ENCODE assay signal across 8 cellular contexts in genomic region chr11:71446942-71447688, GRCh38. TPM values are rescaled to one million over a fixed set of nuclear protein-coding genes. Genes with fewer than 3 reads are reported as not detected.
DNase-seq lines count a peak whose midpoint lies in the region; ATAC-seq, FAIRE-seq and TF ChIP-seq lines count a peak whose summit lies in the region.

No MANE protein-coding gene starts in this region.

- H3K27me3 Mint-ChIP-seq in CD8-positive, alpha-beta memory T cell, result no peaks in the 10 kb centered on the region
- H3K27me3 Mint-ChIP-seq in astrocyte (ENCODE audit: low read depth, unreplicated experiment), result no peaks in the 10 kb centered on the region
- H3K27me3 Mint-ChIP-seq in stimulated activated naive B cell treated with anti-CD40 and anti-IgM and Interleukin-4, amounts not matched to agents 10 μg/mL and 1 μg/mL and 100 μg/mL, for 72 hours, result no peaks in the 10 kb centered on the region

- H2AFZ ChIP-seq in astrocyte (ENCODE audit: low read depth, low read length), result peak overlapping the region; percentile 54

- peaks cover 11 to 51% (median 13%) of the 10 kb centered on the region in 3 donors for H3K36me3 Mint-ChIP-seq in CD8-positive, alpha-beta memory T cell
- peaks cover 19% of the 10 kb centered on the region for H3K36me3 Mint-ChIP-seq in astrocyte (ENCODE audit: low read depth, unreplicated experiment)
- peaks cover 46 to 57% of the 10 kb centered on the region in 2 donors for H3K36me3 Mint-ChIP-seq in stimulated activated naive B cell treated with anti-CD40 and anti-IgM and Interleukin-4, amounts not matched to agents 10 μg/mL and 1 μg/mL and 100 μg/mL, for 72 hours

- H3K9ac ChIP-seq in astrocyte (ENCODE audit: low read length), result peak overlapping the region; percentile 89

- H3K4me1 Mint-ChIP-seq in CD8-positive, alpha-beta memory T cell, result peaks cover 40 to 48% (median 43%) of the 10 kb centered on the region in 3 donors
- H3K4me1 Mint-ChIP-seq in astrocyte (ENCODE audit: low read depth, unreplicated experiment), result peaks cover 8% of the 10 kb centered on the region
- peaks cover 33 to 52% of the 10 kb centered on the region in 2 donors for H3K4me1 Mint-ChIP-seq in stimulated activated naive B cell treated with anti-CD40 and anti-IgM and Interleukin-4, amounts not matched to agents 10 μg/mL and 1 μg/mL and 100 μg/mL, for 72 hours

- DNase-seq in CD8-positive, alpha-beta memory T cell, result no peak
- DNase-seq in LHCN-M2 (ENCODE audit: low read depth), result peak; percentile 67
- peak; percentile 57 for DNase-seq in astrocyte (ENCODE audit: low read depth)
- peak; percentile 94 for DNase-seq in iris pigment epithelial cell (ENCODE audit: low read depth)
- DNase-seq in stimulated activated naive B cell treated with anti-CD40 and anti-IgM and Interleukin-4, amounts not matched to agents 10 μg/mL and 1 μg/mL and 100 μg/mL, for 72 hours, result no peak
- DNase-seq in ACHN, result no peak
- DNase-seq in effector CD8-positive, alpha-beta T cell (lab: John Stamatoyannopoulos, UW), result no peak

- peak overlapping the region; percentile 90 for H3K4me3 ChIP-seq in CD8-positive, alpha-beta memory T cell (ENCODE audit: low read length)
- H3K4me3 ChIP-seq in astrocyte (ENCODE audit: insufficient read depth, low read depth, low read length), result peak overlapping the region; percentile 91

- FAIRE-seq in astrocyte (lab: Jason Lieb, UNC), result no peak

- H3K4me2 ChIP-seq in astrocyte (ENCODE audit: low read length), result peak overlapping the region; percentile 100

- TF ChIP-seq CTCF in astrocyte (IDR thresholded peaks at IDR 0.05; ENCODE audit: insufficient read depth, low read depth, low read length), result no peak

- peak overlapping the region; percentile 77 to 94 (median 86) for H3K27ac Mint-ChIP-seq in CD8-positive, alpha-beta memory T cell
- no peak overlapping the region for H3K27ac Mint-ChIP-seq in astrocyte (ENCODE audit: unreplicated experiment)
- peak overlapping the region; percentile 93 for H3K27ac Mint-ChIP-seq in stimulated activated naive B cell treated with anti-CD40 and anti-IgM and Interleukin-4, amounts not matched to agents 10 μg/mL and 1 μg/mL and 100 μg/mL, for 72 hours

- H4K20me1 ChIP-seq in astrocyte (ENCODE audit: insufficient read depth, low read length), result peaks cover 31% of the 10 kb centered on the region

- peak overlapping the region; percentile 85 to 95 (median 90) for H3K4me3 Mint-ChIP-seq in CD8-positive, alpha-beta memory T cell
- H3K4me3 Mint-ChIP-seq in astrocyte (ENCODE audit: unreplicated experiment), result peak overlapping the region; percentile 93
- H3K4me3 Mint-ChIP-seq in stimulated activated naive B cell treated with anti-CD40 and anti-IgM and Interleukin-4, amounts not matched to agents 10 μg/mL and 1 μg/mL and 100 μg/mL, for 72 hours, result peak overlapping the region; percentile 92 to 96

- no peak for ATAC-seq in stimulated activated naive B cell treated with anti-CD40 and anti-IgM and Interleukin-4, amounts not matched to agents 10 μg/mL and 1 μg/mL and 100 μg/mL, for 72 hours (replicated peaks)
- ATAC-seq in GM21528 (IDR thresholded peaks at IDR 0.05; ENCODE audit: low FRiP score, unreplicated experiment), result no peak

- in situ Hi-C loops in ACHN (cut with HindIII; ENCODE audit: low pct_ligation_motif_present, low pct_unique_long_range_greater_than_20kb, low sequenced_read_pairs), result no loop called here

- H3K4me1 ChIP-seq in CD8-positive, alpha-beta memory T cell (ENCODE audit: insufficient read depth, low read length), result peaks cover 33% of the 10 kb centered on the region
- peaks cover 16% of the 10 kb centered on the region for H3K4me1 ChIP-seq in astrocyte (ENCODE audit: insufficient read depth, low read length)

- peaks cover 0 to 2% (median 0%) of the 10 kb centered on the region in 5 donors for H3K9me3 Mint-ChIP-seq in CD8-positive, alpha-beta memory T cell
- H3K9me3 Mint-ChIP-seq in astrocyte (ENCODE audit: unreplicated experiment), result no peaks in the 10 kb centered on the region
- H3K9me3 Mint-ChIP-seq in stimulated activated naive B cell treated with anti-CD40 and anti-IgM and Interleukin-4, amounts not matched to agents 10 μg/mL and 1 μg/mL and 100 μg/mL, for 72 hours, result peaks cover 3 to 6% of the 10 kb centered on the region in 2 donors

- H3K36me3 ChIP-seq in CD8-positive, alpha-beta memory T cell (ENCODE audit: insufficient read depth, low read length), result no peaks in the 10 kb centered on the region
- peaks cover 15% of the 10 kb centered on the region for H3K36me3 ChIP-seq in astrocyte (ENCODE audit: insufficient read depth, low read length)

- POLR2A ChIA-PET in CD8-positive, alpha-beta memory T cell (lab: Charles Lee), result no interaction called here

- no peaks in the 10 kb centered on the region for H3K9me3 ChIP-seq in CD8-positive, alpha-beta memory T cell (ENCODE audit: low read length)
- no peaks in the 10 kb centered on the region for H3K9me3 ChIP-seq in astrocyte (ENCODE audit: insufficient read depth, low read depth, low read length)

- no peaks in the 10 kb centered on the region for H3K27me3 ChIP-seq in CD8-positive, alpha-beta memory T cell (ENCODE audit: insufficient read depth, low read length, poor library complexity, severe bottlenecking)
- H3K27me3 ChIP-seq in astrocyte (ENCODE audit: insufficient read depth, low read length), result no peaks in the 10 kb centered on the region

- H3K27ac ChIP-seq in CD8-positive, alpha-beta memory T cell (ENCODE audit: low read depth, low read length), result peak overlapping the region; percentile 83
- no peak overlapping the region for H3K27ac ChIP-seq in astrocyte (ENCODE audit: low read depth, low read length)

- CTCF ChIA-PET in CD8-positive, alpha-beta memory T cell (lab: Charles Lee), result interaction anchor here (1.0 to 2.0 kb wide), 2 partner anchors 8 to 22 kb away, joined by 3 to 5 read pairs; no protein-coding TSS in a partner anchor

- H3K79me2 ChIP-seq in astrocyte (ENCODE audit: insufficient read depth, low read length), result peaks cover 14% of the 10 kb centered on the region

RNA-seq across cellular contexts. Expression of gene DHCR7, which starts 1.1 kb away (rescaled TPM):
- 10 to 100 TPM; 41.5 to 42.8 TPM for total RNA-seq in CD8-positive, alpha-beta memory T cell
- polyA plus RNA-seq in CD8-positive, alpha-beta memory T cell, result 19.6 TPM
- total RNA-seq in LHCN-M2 (2014; rRNA removed) (26.9 and 36.2 TPM in 2 replicates), astrocyte (76.1 and 92.8 TPM in 2 replicates)
- polyA plus RNA-seq in LHCN-M2 (2012), result 78.6 TPM

RNA-seq across cellular contexts. Expression of gene NADSYN1, which starts 5.9 kb away (rescaled TPM):
- total RNA-seq in CD8-positive, alpha-beta memory T cell, result 10 to 100 TPM; 60.3 to 62.5 TPM
- polyA plus RNA-seq in CD8-positive, alpha-beta memory T cell, result 43.6 TPM
- 46.1 and 48.2 TPM in 2 replicates for total RNA-seq in LHCN-M2 (2014; rRNA removed)
- 38.9 TPM for polyA plus RNA-seq in LHCN-M2 (2012)
- 84.7 and 87.9 TPM in 2 replicates for total RNA-seq in astrocyte

Comparison
In these comparisons a context has a peak if more than half of its experiments do, and no peak if none do; other contexts are left out.
1. DNase-seq: peak in LHCN-M2 (single experiment), astrocyte (single experiment) and iris pigment epithelial cell (single experiment); none in CD8-positive, alpha-beta memory T cell (0 of 5), stimulated activated naive B cell treated with anti-CD40 and anti-IgM and Interleukin-4, amounts not matched to agents 10 μg/mL and 1 μg/mL and 100 μg/mL, for 72 hours (single experiment), ACHN (single experiment) and effector CD8-positive, alpha-beta T cell (single experiment).
2. Peak in every context shown above with its lines, with median percentiles within 50 percentile points of each other: H3K4me3 Mint-ChIP-seq.